ENCODE assay signal across 8 cellular contexts in genomic region chr2:25982273-25982967, GRCh38. TPM values are rescaled to one million over a fixed set of nuclear protein-coding genes. Genes with fewer than 3 reads are reported as not detected.
DNase-seq lines count a peak whose midpoint lies in the region; ATAC-seq lines count a peak whose summit lies in the region.

Gene KIF3C (minus strand): TSS chr2:25982497. CDS start chr2:25981917, 580 bp downstream.

- no peaks in the 10 kb centered on the region for H3K9me3 Mint-ChIP-seq in effector memory CD8-positive, alpha-beta T cell

- DNase-seq in A172 (ENCODE audit: low spot score) (peak; percentile 79), NCI-H82 (lab: John Stamatoyannopoulos, UW) (peak; percentile 95), lung microvascular endothelial cell (ENCODE audit: low read depth in 2 of 2) (peak; percentile 62 to 72)
- peak; percentile 89 for DNase-seq in activated CD8-positive, alpha-beta memory T cell treated with anti-CD3 and anti-CD28 coated beads for 24 hours
- peak; percentile 59 to 65 (median 64) for DNase-seq in effector memory CD8-positive, alpha-beta T cell
- peak; percentile 43 to 64 (median 52) for DNase-seq in stimulated activated CD4-positive, alpha-beta T cell treated with anti-CD3 and anti-CD28 coated beads, TNF-alpha, amount 100 ng/mL, for 48 hours (ENCODE audit: low read depth in 3 of 3)

- H3K4me3 Mint-ChIP-seq in effector memory CD8-positive, alpha-beta T cell: peak within 1 kb of the TSS; percentile 89 to 90

- no peaks in the 10 kb centered on the region for H3K36me3 Mint-ChIP-seq in effector memory CD8-positive, alpha-beta T cell (ENCODE audit: insufficient read depth)

- ATAC-seq in GM18907 (IDR thresholded peaks at IDR 0.05; ENCODE audit: unreplicated experiment) (peak; percentile 72), HG03439 (IDR thresholded peaks at IDR 0.05; ENCODE audit: unreplicated experiment) (peak; percentile 57)
- ATAC-seq in effector memory CD8-positive, alpha-beta T cell (replicated peaks): peak; percentile 91

- peak within 1 kb of the TSS; percentile 46 to 83 for H3K27ac Mint-ChIP-seq in effector memory CD8-positive, alpha-beta T cell

- no peaks in the 10 kb centered on the region for H3K27me3 Mint-ChIP-seq in effector memory CD8-positive, alpha-beta T cell

- peaks cover 24 to 30% of the 10 kb centered on the region in 2 donors for H3K4me1 Mint-ChIP-seq in effector memory CD8-positive, alpha-beta T cell (ENCODE audit: low read depth in 2 of 2)

RNA-seq across cellular contexts. Expression of gene KIF3C, which starts in this region (rescaled TPM):
- 29.6 and 38.8 TPM in 2 replicates for total RNA-seq in A172 (2014; rRNA removed; shearing (Covaris generic))
- total RNA-seq in lung microvascular endothelial cell: 10.5 and 15.7 TPM in 2 replicates

Comparison
In these comparisons a context has a peak if more than half of its experiments do, and no peak if none do; other contexts are left out.
1. Peak in every context shown above with its lines: DNase-seq and ATAC-seq.